Comparison of ENCODE assay signal across 1 cellular context in genomic region chr18:21955757-21956652, GRCh38.
TF ChIP-seq lines count a peak whose summit lies in the region.

No MANE protein-coding gene starts in this region.

TF ChIP-seq in GM23338, 12 proteins besides CTCF, POLR2A, EP300 and RAD21 (continued from another document):
- TF ChIP-seq ETS1 (IDR thresholded peaks at IDR 0.05): no peak
- no peak for TF ChIP-seq POLR2AphosphoS5 (IDR thresholded peaks at IDR 0.05; ENCODE audit: low read depth)
- TF ChIP-seq JUNB (IDR thresholded peaks at IDR 0.05; ENCODE audit: unreplicated experiment): no peak
- TF ChIP-seq ZNF331 (CRISPR knock-in tag; IDR thresholded peaks at IDR 0.05; ENCODE audit: low read depth): no peak
- no peak for TF ChIP-seq CREB1 (CRISPR knock-in tag; IDR thresholded peaks at IDR 0.05; ENCODE audit: low read depth)
